In the genomic region with DNA sequence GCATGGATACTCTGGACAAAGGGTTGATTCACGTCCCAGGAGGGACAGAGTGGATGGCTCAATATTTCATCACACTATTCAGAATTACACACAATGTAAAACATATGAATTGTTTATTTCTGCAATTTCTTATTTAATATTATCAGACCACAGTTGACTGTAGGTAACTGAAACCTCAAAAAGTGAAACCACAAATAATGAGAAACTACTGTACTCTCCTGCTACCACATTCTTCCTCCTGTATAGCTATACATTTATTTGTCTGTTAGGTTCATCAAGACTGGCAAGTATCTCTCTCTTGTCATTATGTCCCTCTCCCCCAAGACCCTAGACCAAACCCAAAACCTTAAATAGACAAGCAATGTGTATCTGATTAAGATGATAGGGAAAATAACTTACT, we compare ENCODE assay signal across 21 cellular contexts.
A peak's percentile ranks its signal among the peaks of the same experiment; 100 is the strongest.
DNase-seq lines count a peak whose midpoint lies in the region; ATAC-seq and TF ChIP-seq lines count a peak whose summit lies in the region.
"Had no signal": no experiment of that assay in that cellular context is flagged by ENCODE, and none has a peak within 500 bp of the region (broad histone marks: within the 10 kb centered on the region; RNA-seq: fewer than 3 reads in every experiment).

No MANE protein-coding gene starts in this region.

- H3K27me3 ChIP-seq in MM.1S (replicated peaks; ENCODE audit: insufficient read depth, low read length), result no peaks in the 10 kb centered on the region
- H3K27me3 ChIP-seq in mesendoderm (ENCODE audit: insufficient read depth, low read length, poor library complexity), result no peaks in the 10 kb centered on the region
- no peaks in the 10 kb centered on the region for H3K27me3 ChIP-seq in colonic mucosa
- H3K27me3 ChIP-seq: BLaER1 treated with 17β-estradiol and CSF1 and Interleukin-3, amounts not matched to agents 10 nM and 100 nM had no signal

- WGBS in mesendoderm (ENCODE audit: extremely low coverage, insufficient coverage, low lambda C conversion rate), result no CpG with 5 or more reads among the region's 1 CpG

- H3K23ac ChIP-seq in mesendoderm (ENCODE audit: low read length), result no peak overlapping the region

- no peak overlapping the region for H2BK120ac ChIP-seq in mesendoderm (ENCODE audit: low read depth, low read length)

- ATAC-seq in GM21619 (IDR thresholded peaks at IDR 0.05; ENCODE audit: unreplicated experiment), result no peak
- ATAC-seq: A549, GM23338 had no signal

- intact Hi-C loops in colonic mucosa (cut with DNase I), result no loop called here

- H2BK15ac ChIP-seq in mesendoderm (replicated peaks; ENCODE audit: low read depth), result no peak overlapping the region

- no peaks in the 10 kb centered on the region for H3K79me1 ChIP-seq in mesendoderm (ENCODE audit: low read length)

- H3K79me2 ChIP-seq in MM.1S (ENCODE audit: low read length) (no peaks in the 10 kb centered on the region), mesendoderm (ENCODE audit: control insufficient read depth, insufficient read depth, low read length) (no peaks in the 10 kb centered on the region)

- no peak overlapping the region for H2AFZ ChIP-seq in MM.1S (ENCODE audit: low read length)
- H2AFZ ChIP-seq: GM23338 had no signal

- H3K18ac ChIP-seq in mesendoderm (ENCODE audit: low read length), result no peak overlapping the region

- H3K9me2 ChIP-seq in MM.1S (replicated peaks; ENCODE audit: insufficient read depth, low read length), result no peaks in the 10 kb centered on the region

- no peak overlapping the region for H3K4me2 ChIP-seq in MM.1S (ENCODE audit: low read depth, low read length)
- H3K4me2 ChIP-seq in mesendoderm (ENCODE audit: low read length), result no peak overlapping the region
- H3K4me2 ChIP-seq: A549; BLaER1 treated with 17β-estradiol and CSF1 and Interleukin-3, amounts not matched to agents 10 nM and 100 nM; GM23338 had no signal

- H3K4me1 ChIP-seq in MM.1S (ENCODE audit: low read length) (peaks cover 6% of the 10 kb centered on the region; the same call in 1 of the 2 replicates), mesendoderm (ENCODE audit: control insufficient read depth, low read depth, low read length) (no peaks in the 10 kb centered on the region), colonic mucosa (no peaks in the 10 kb centered on the region)
- H3K4me1 ChIP-seq: A549, BE2C, HAP-1 had no signal

- H3K4ac ChIP-seq in mesendoderm (ENCODE audit: low read depth, low read length), result no peak overlapping the region

- no peaks in the 10 kb centered on the region for H3K9me3 ChIP-seq in KOPT-K1 (ENCODE audit: insufficient read depth, low read length, poor library complexity, severe bottlenecking)
- H3K9me3 ChIP-seq in MM.1S (replicated peaks; ENCODE audit: insufficient read depth, low read length), result no peaks in the 10 kb centered on the region
- H3K9me3 ChIP-seq in colonic mucosa, result no peaks in the 10 kb centered on the region
- H3K9me3 ChIP-seq: A549; BE2C; BLaER1 treated with 17β-estradiol and CSF1 and Interleukin-3, amounts not matched to agents 10 nM and 100 nM; HAP-1 had no signal

- TF ChIP-seq CTCF in GM12865 (IDR thresholded peaks at IDR 0.05; ENCODE audit: insufficient read depth, low read depth, low read length, missing control alignments) (no peak), MM.1S (IDR thresholded peaks at IDR 0.05; ENCODE audit: low read length) (no peak), epithelial cell of esophagus (IDR thresholded peaks at IDR 0.05; ENCODE audit: insufficient read depth, low read depth, low read length, missing control alignments) (no peak), colonic mucosa (IDR thresholded peaks at IDR 0.05) (no peak)

- H3K4me3 ChIP-seq in GM12865 (ENCODE audit: low read depth, low read length), result no peak overlapping the region
- H3K4me3 ChIP-seq in MM.1S (ENCODE audit: low read length), result no peak overlapping the region
- H3K4me3 ChIP-seq in epithelial cell of esophagus (ENCODE audit: low read length), result no peak overlapping the region
- H3K4me3 ChIP-seq in mesendoderm (ENCODE audit: low read length), result no peak overlapping the region
- no peak overlapping the region for H3K4me3 ChIP-seq in colonic mucosa
- H3K4me3 ChIP-seq: A549; BLaER1 treated with 17β-estradiol and CSF1 and Interleukin-3, amounts not matched to agents 10 nM and 100 nM; GM23338; HAP-1 had no signal

- H3K9ac ChIP-seq in MM.1S (ENCODE audit: low read length) (no peak overlapping the region), mesendoderm (ENCODE audit: low read length) (no peak overlapping the region), colonic mucosa (ENCODE audit: low read depth in 2 of 2, low read length in 2 of 2) (no peak overlapping the region)
- H3K9ac ChIP-seq: BLaER1 treated with 17β-estradiol and CSF1 and Interleukin-3, amounts not matched to agents 10 nM and 100 nM had no signal

- no peak overlapping the region for H4K5ac ChIP-seq in mesendoderm (ENCODE audit: low read length)

- DNase-seq in GM12865 (ENCODE audit: low read depth) (peak; percentile 3), MM.1S (peak; percentile 42), epithelial cell of esophagus (ENCODE audit: low read depth) (peak; percentile 11), mesendoderm (no peak), colonic mucosa (no peak)
- DNase-seq: 8988T; ACHN; AML-193; BE2C; CD4-positive, alpha-beta T cell; CD8-positive, alpha-beta memory T cell; DMS 273 treated with DMSO at 0.1 percent for 48 hours; DMS79; EL; GDM1 had no signal

- peak overlapping the region; percentile 11 for H3K27ac ChIP-seq in KOPT-K1 (ENCODE audit: low read depth, low read length, poor library complexity, severe bottlenecking)
- no peak overlapping the region for H3K27ac ChIP-seq in MM.1S (ENCODE audit: low read length)
- H3K27ac ChIP-seq in mesendoderm (ENCODE audit: low read depth, low read length), result no peak overlapping the region
- no peak overlapping the region for H3K27ac ChIP-seq in colonic mucosa
- H3K27ac ChIP-seq: A549; BLaER1 treated with 17β-estradiol and CSF1 and Interleukin-3, amounts not matched to agents 10 nM and 100 nM had no signal

- H2BK5ac ChIP-seq in mesendoderm (ENCODE audit: low read length), result no peak overlapping the region

- H3F3A ChIP-seq in MM.1S (ENCODE audit: insufficient read depth, low read length), result no peaks in the 10 kb centered on the region

- H4K8ac ChIP-seq in mesendoderm (ENCODE audit: low read depth, low read length), result no peak overlapping the region

- H3K36me3 ChIP-seq in KOPT-K1 (ENCODE audit: insufficient read depth, low read length) (peaks cover 76% of the 10 kb centered on the region), MM.1S (replicated peaks; ENCODE audit: insufficient read depth, low read length) (no peaks in the 10 kb centered on the region), mesendoderm (ENCODE audit: control insufficient read depth, insufficient read depth, low read length) (no peaks in the 10 kb centered on the region), colonic mucosa (no peaks in the 10 kb centered on the region)
- H3K36me3 ChIP-seq: BE2C, HAP-1 had no signal

- no peaks in the 10 kb centered on the region for H4K20me1 ChIP-seq in MM.1S (ENCODE audit: insufficient read depth, low read length)
- H4K20me1 ChIP-seq: BLaER1 treated with 17β-estradiol and CSF1 and Interleukin-3, amounts not matched to agents 10 nM and 100 nM had no signal

- H3K56ac ChIP-seq in mesendoderm (ENCODE audit: low read length), result no peak overlapping the region

- no peak overlapping the region for H2AK5ac ChIP-seq in mesendoderm (ENCODE audit: low read length)

Comparison
In these comparisons a context has a peak if more than half of its experiments do, and no peak if none do; other contexts are left out.
1. DNase-seq: peak in GM12865 (single experiment), MM.1S (single experiment) and epithelial cell of esophagus (single experiment); none in mesendoderm (single experiment) and colonic mucosa (single experiment).